ENCODE assay signal across 18 cellular contexts in genomic region chr5:170380361-170380951, GRCh38. TPM values are rescaled to one million over a fixed set of nuclear protein-coding genes. Genes with fewer than 3 reads are reported as not detected.
"Had no signal": no experiment of that assay in that cellular context is flagged by ENCODE, and none has a peak within 500 bp of the region (broad histone marks: within the 10 kb centered on the region; RNA-seq: fewer than 3 reads in every experiment).

No MANE protein-coding gene starts in this region.

- DNase-seq: activated CD4-positive, alpha-beta memory T cell treated with anti-CD3 and anti-CD28 coated beads, Interleukin-2, amount 10 ng/mL, durations not matched to agents 7 days and 5 days; activated CD4-positive, alpha-beta T cell treated with anti-CD3 and anti-CD28 coated beads for 36 hours; activated effector memory CD4-positive, alpha-beta T cell treated with Interleukin-2 at 50 U/mL for 16 hours; activated T-cell treated with anti-CD3 and anti-CD28 coated beads, Interleukin-2, amount 50 U/mL, for 24 hours; adrenal gland; dorsolateral prefrontal cortex; endodermal cell; erythroblast; hypothalamus; mesendoderm; nucleus accumbens; right cardiac atrium; stimulated activated naive CD8-positive, alpha-beta T cell treated with anti-CD3 and anti-CD28 coated beads, Interleukin-15, Interleukin-2, amounts not matched to agents 100 U/mL and 50 U/mL, for 24 hours; T1000 had no signal

- ATAC-seq: activated CD4-positive, alpha-beta T cell treated with anti-CD3 and anti-CD28 coated beads for 36 hours; right cardiac atrium; stimulated activated naive CD8-positive, alpha-beta T cell treated with anti-CD3 and anti-CD28 coated beads, Interleukin-15, Interleukin-2, amounts not matched to agents 100 U/mL and 50 U/mL, for 24 hours had no signal

- H3K27me3 ChIP-seq: adrenal gland, cardiac muscle cell had no signal

- H3K9me3 ChIP-seq: adrenal gland had no signal

- H3K4me3 ChIP-seq: adrenal gland, cardiac muscle cell, dorsolateral prefrontal cortex had no signal

- H3K36me3 ChIP-seq: adrenal gland, cardiac muscle cell had no signal

- H3K27ac ChIP-seq: adrenal gland, cardiac muscle cell, dorsolateral prefrontal cortex, VCaP had no signal

RNA-seq across cellular contexts. Expression of gene KCNMB1, which starts 8.7 kb away (rescaled TPM):
- total RNA-seq: activated CD4-positive, alpha-beta memory T cell treated with anti-CD3 and anti-CD28 coated beads, Interleukin-2, amount 10 ng/mL, durations not matched to agents 7 days and 5 days; activated CD4-positive, alpha-beta T cell treated with anti-CD3 and anti-CD28 coated beads for 36 hours; glomerular endothelial cell; natural killer cell treated with Interleukin-12 subunit alpha and Interleukin-12 subunit beta and Interleukin-15 and Interleukin-18, amount 100 ng/mL, for 72 hours had no signal
